Comparison of ENCODE assay signal across 30 cellular contexts in the genomic region with DNA sequence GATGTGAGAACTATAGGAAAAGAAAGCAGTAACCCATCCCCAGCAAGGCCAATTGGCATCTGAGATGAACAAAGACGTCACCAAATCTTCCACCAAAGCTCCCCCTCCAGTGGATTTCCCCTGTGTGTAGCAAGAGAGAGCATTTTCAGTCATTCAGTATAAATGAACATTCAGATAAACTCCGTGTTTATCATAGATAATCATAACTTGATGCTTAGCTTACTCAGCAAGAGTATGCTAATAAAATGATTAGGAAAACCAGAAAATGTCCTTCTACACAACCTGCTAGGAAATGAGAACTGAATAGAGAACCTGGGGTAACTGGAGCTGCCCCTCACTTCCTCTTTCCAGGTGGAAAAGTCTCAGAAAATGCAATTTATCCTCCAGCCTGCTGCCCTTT.
DNase-seq lines count a peak whose midpoint lies in the region; ATAC-seq, FAIRE-seq and TF ChIP-seq lines count a peak whose summit lies in the region.
"Had no signal": no experiment of that assay in that cellular context is flagged by ENCODE, and none has a peak within 500 bp of the region (broad histone marks: within the 10 kb centered on the region; RNA-seq: fewer than 3 reads in every experiment).

No MANE protein-coding gene starts in this region.

- H3K27ac Mint-ChIP-seq in glutamatergic neuron (ENCODE audit: unreplicated experiment) (peak overlapping the region; percentile 54), HFFc6 (no peak overlapping the region)
- H3K27ac Mint-ChIP-seq: activated CD8-positive, alpha-beta T cell treated with anti-CD3 and anti-CD28 coated beads, Interleukin-2, amount 10 ng/mL, durations not matched to agents 7 days and 5 days; CD14-positive monocyte; effector memory CD8-positive, alpha-beta T cell; mesothelial cell of epicardium; naive thymus-derived CD4-positive, alpha-beta T cell; T-cell had no signal

- ATAC-seq in GM18867 (IDR thresholded peaks at IDR 0.05; ENCODE audit: unreplicated experiment) (peak; percentile 48), HG02571 (IDR thresholded peaks at IDR 0.05; ENCODE audit: unreplicated experiment) (peak; percentile 50), HG03565 (IDR thresholded peaks at IDR 0.05; ENCODE audit: unreplicated experiment) (peak; percentile 72), foreskin keratinocyte (no peak)
- ATAC-seq: activated CD8-positive, alpha-beta T cell treated with anti-CD3 and anti-CD28 coated beads, Interleukin-2, amount 10 ng/mL, durations not matched to agents 7 days and 5 days; effector memory CD8-positive, alpha-beta T cell; esophagus mucosa; gastroesophageal sphincter; left ventricle myocardium superior; naive thymus-derived CD4-positive, alpha-beta T cell; T-cell; upper lobe of right lung had no signal

- H3K27ac ChIP-seq in foreskin keratinocyte: no peak overlapping the region
- H3K27ac ChIP-seq: gastroesophageal sphincter, SJSA1, upper lobe of right lung had no signal

- peaks cover 27% of the 10 kb centered on the region for H3K4me1 Mint-ChIP-seq in glutamatergic neuron (ENCODE audit: low read depth, unreplicated experiment)
- H3K4me1 Mint-ChIP-seq in HFFc6 (ENCODE audit: low read depth): peaks cover 20% of the 10 kb centered on the region
- H3K4me1 Mint-ChIP-seq: CD14-positive monocyte; naive thymus-derived CD4-positive, alpha-beta T cell; T-cell had no signal

- H3K9me3 Mint-ChIP-seq in glutamatergic neuron (ENCODE audit: unreplicated experiment) (peaks cover 4% of the 10 kb centered on the region), HFFc6 (no peaks in the 10 kb centered on the region)
- H3K9me3 Mint-ChIP-seq: CD14-positive monocyte; effector memory CD8-positive, alpha-beta T cell; T-cell had no signal

- H3K4me3 Mint-ChIP-seq in glutamatergic neuron (ENCODE audit: unreplicated experiment) (no peak overlapping the region), HFFc6 (no peak overlapping the region)
- H3K4me3 Mint-ChIP-seq: activated CD8-positive, alpha-beta T cell treated with anti-CD3 and anti-CD28 coated beads, Interleukin-2, amount 10 ng/mL, durations not matched to agents 7 days and 5 days; CD14-positive monocyte; effector memory CD8-positive, alpha-beta T cell; mesothelial cell of epicardium; naive thymus-derived CD4-positive, alpha-beta T cell; T-cell had no signal

- TF ChIP-seq CTCF in glutamatergic neuron (IDR thresholded peaks at IDR 0.05; ENCODE audit: partially characterized antibody, unreplicated experiment): no peak
- no peak for TF ChIP-seq CTCF in HFFc6 (IDR thresholded peaks at IDR 0.05)
- no peak for TF ChIP-seq CTCF in foreskin keratinocyte (conservative IDR thresholded peaks at IDR 0.05)

- peaks cover 2% of the 10 kb centered on the region for H3K27me3 Mint-ChIP-seq in glutamatergic neuron (ENCODE audit: unreplicated experiment)
- H3K27me3 Mint-ChIP-seq in HFFc6 (ENCODE audit: insufficient read depth): no peaks in the 10 kb centered on the region; the same call in 1 of the 2 replicates

- no peak for TF ChIP-seq POLR2A in H54 (IDR thresholded peaks at IDR 0.05; ENCODE audit: low read depth, low read length)

- H3K4me1 ChIP-seq in foreskin keratinocyte: no peaks in the 10 kb centered on the region
- H3K4me1 ChIP-seq: gastroesophageal sphincter, SJSA1, upper lobe of right lung had no signal

- no peak for DNase-seq in glutamatergic neuron
- no peak for DNase-seq in HFFc6
- no peak for DNase-seq in foreskin keratinocyte
- DNase-seq in amygdala (lab: John Stamatoyannopoulos, UW): no peak
- no peak for DNase-seq in H54 (ENCODE audit: insufficient read length, low spot score)
- DNase-seq: activated CD4-positive, alpha-beta T cell treated with anti-CD3 and anti-CD28 coated beads for 1 hour; activated CD8-positive, alpha-beta T cell treated with anti-CD3 and anti-CD28 coated beads, Interleukin-2, amount 10 ng/mL, durations not matched to agents 7 days and 5 days; activated T-cell treated with anti-CD3 and anti-CD28 coated beads, Interleukin-2, amount 50 U/mL, for 1 hour; Calu3; effector memory CD8-positive, alpha-beta T cell; hypothalamus; left ventricle myocardium superior; naive thymus-derived CD4-positive, alpha-beta T cell; NCI-H1048; NCI-H187; NCI-H526 treated with DMSO at 0.1 percent for 48 hours; retina; small intestine; stimulated activated CD4-positive, alpha-beta T cell treated with anti-CD3 and anti-CD28 coated beads, Interleukin-1b, Interleukin-23, amount 100 ng/mL, for 48 hours; T-cell; upper lobe of right lung had no signal

- H3K36me3 Mint-ChIP-seq in glutamatergic neuron (ENCODE audit: unreplicated experiment) (no peaks in the 10 kb centered on the region), HFFc6 (ENCODE audit: low read depth) (no peaks in the 10 kb centered on the region)
- H3K36me3 Mint-ChIP-seq: CD14-positive monocyte, mesothelial cell of epicardium, T-cell had no signal

- peaks cover 2% of the 10 kb centered on the region for H3K27me3 ChIP-seq in foreskin keratinocyte
- H3K27me3 ChIP-seq: gastroesophageal sphincter, SJSA1, upper lobe of right lung had no signal

- no peak for FAIRE-seq in H54 (lab: Jason Lieb, UNC)
- FAIRE-seq: HTR-8/SVneo, small intestine had no signal
